ENCODE assay signal across 8 cellular contexts in genomic region chr6:46653439-46653942, GRCh38. TPM values are rescaled to one million over a fixed set of nuclear protein-coding genes. Genes with fewer than 3 reads are reported as not detected.
DNase-seq lines count a peak whose midpoint lies in the region; ATAC-seq and TF ChIP-seq lines count a peak whose summit lies in the region.

No MANE protein-coding gene starts in this region.

- no peaks in the 10 kb centered on the region for H4K20me1 ChIP-seq in GM23248 (ENCODE audit: insufficient read depth)

- no peaks in the 10 kb centered on the region for H3K79me2 ChIP-seq in GM23248 (ENCODE audit: insufficient read depth)

- peaks cover 12% of the 10 kb centered on the region for H3K4me1 ChIP-seq in GM23248 (ENCODE audit: insufficient read depth)
- H3K4me1 ChIP-seq in skeletal muscle satellite cell (ENCODE audit: control insufficient read depth, insufficient read depth, low read length): peaks cover 4% of the 10 kb centered on the region

- H3K4me3 ChIP-seq in GM23248: peak overlapping the region; percentile 96
- H3K4me3 ChIP-seq in SK-N-MC: peak overlapping the region; percentile 89
- H3K4me3 ChIP-seq in foreskin fibroblast (ENCODE audit: low read depth in 1 of 2, low read length in 2 of 2): peak overlapping the region; percentile 89 to 96
- peak overlapping the region; percentile 91 for H3K4me3 ChIP-seq in skeletal muscle satellite cell (ENCODE audit: low read length)

- H3K36me3 ChIP-seq in GM23248 (ENCODE audit: low read depth) (no peaks in the 10 kb centered on the region), SK-N-MC (ENCODE audit: insufficient read depth, low read length) (no peaks in the 10 kb centered on the region), skeletal muscle satellite cell (ENCODE audit: insufficient read depth, low read length) (no peaks in the 10 kb centered on the region)

- no peaks in the 10 kb centered on the region for H3F3A ChIP-seq in GM23248 (ENCODE audit: insufficient read depth)

- H3K9ac ChIP-seq in GM23248 (peak overlapping the region; percentile 81), SK-N-MC (ENCODE audit: insufficient read length) (no peak overlapping the region), skeletal muscle satellite cell (ENCODE audit: low read depth, low read length) (peak overlapping the region; percentile 77)

- H3K9me3 ChIP-seq in GM23248 (ENCODE audit: low read depth): no peaks in the 10 kb centered on the region
- no peaks in the 10 kb centered on the region for H3K9me3 ChIP-seq in SK-N-MC (ENCODE audit: low read depth, low read length)
- no peaks in the 10 kb centered on the region for H3K9me3 ChIP-seq in skeletal muscle satellite cell (replicated peaks; ENCODE audit: low read length)

- 26 to 28% methylated on average over 8 to 9 of the region's 9 CpGs for WGBS in GM23248 (ENCODE audit: low coverage in 1 of 2, low lambda C conversion rate in 2 of 2, missing lambda C conversion rate in 2 of 2), 2 experiments

- in situ Hi-C loops in GM23248 (cut with MboI): no loop called here

- H3K4me2 ChIP-seq in GM23248 (ENCODE audit: unreplicated experiment) (peak overlapping the region; percentile 99), skeletal muscle satellite cell (ENCODE audit: low read length) (peak overlapping the region; percentile 87)

- no peaks in the 10 kb centered on the region for H3K9me2 ChIP-seq in GM23248 (ENCODE audit: insufficient read depth)

- H3K27me3 ChIP-seq in GM23248 (replicated peaks; ENCODE audit: insufficient read depth) (no peaks in the 10 kb centered on the region), skeletal muscle satellite cell (ENCODE audit: control insufficient read depth, insufficient read depth, low read length) (no peaks in the 10 kb centered on the region)

- ATAC-seq in HG03097 (IDR thresholded peaks at IDR 0.05; ENCODE audit: low FRiP score, unreplicated experiment) (no peak), HG03039 (IDR thresholded peaks at IDR 0.05; ENCODE audit: unreplicated experiment) (no peak), GM18867 (IDR thresholded peaks at IDR 0.05; ENCODE audit: unreplicated experiment) (no peak)

- peak overlapping the region; percentile 97 for H2AFZ ChIP-seq in GM23248

- H3K27ac ChIP-seq in GM23248: peak overlapping the region; percentile 39; the same call in 1 of the 2 replicates
- no peak overlapping the region for H3K27ac ChIP-seq in SK-N-MC

- DNase-seq in GM23248 (no peak), SK-N-MC (ENCODE audit: low read depth, low spot score) (no peak), foreskin fibroblast (no peak), AG20443 (ENCODE audit: low spot score) (no peak)

- no peak for TF ChIP-seq CTCF in foreskin fibroblast (IDR thresholded peaks at IDR 0.05; ENCODE audit: low read depth, low read length)

RNA-seq across cellular contexts. Expression of gene SLC25A27, which starts 0.7 kb away (rescaled TPM):
- total RNA-seq in GM23248 (2014; rRNA removed; shearing (Covaris generic)): 2.4 and 16.3 TPM in 2 replicates
- polyA plus RNA-seq in GM23248 (2016; fragmentation: Nextera tagmentation; extraction: Ambion mirVana): 2.8 and 3.0 TPM in 2 replicates
- 2.0 and 5.3 TPM in 2 replicates for total RNA-seq in skeletal muscle satellite cell (2012; rRNA removed)

RNA-seq across cellular contexts. Expression of gene CYP39A1, which starts 0.9 kb away (rescaled TPM):
- total RNA-seq in GM23248 (2014; rRNA removed; shearing (Covaris generic)): 0.38 TPM in 1 of 2 replicates, not detected in the other
- polyA plus RNA-seq in GM23248 (2016; fragmentation: Nextera tagmentation; extraction: Ambion mirVana): 0.08 and 0.46 TPM in 2 replicates
- total RNA-seq in skeletal muscle satellite cell (2012; rRNA removed): under 0.01 and 0.22 TPM in 2 replicates

RNA-seq across cellular contexts. Expression of gene TDRD6, which starts 34.2 kb away (rescaled TPM):
- total RNA-seq in GM23248 (2014; rRNA removed; shearing (Covaris generic)): not detected in 2 replicates
- not detected in 2 replicates for polyA plus RNA-seq in GM23248 (2016; fragmentation: Nextera tagmentation; extraction: Ambion mirVana)
- under 0.01 TPM in 1 of 2 replicates, not detected in the other for total RNA-seq in skeletal muscle satellite cell (2012; rRNA removed)
